In genomic region chr5:9784231-9784630, GRCh38 we compare ENCODE assay signal across 20 cellular contexts.
"Had no signal": no experiment of that assay in that cellular context is flagged by ENCODE, and none has a peak within 500 bp of the region (broad histone marks: within the 10 kb centered on the region; RNA-seq: fewer than 3 reads in every experiment).

No MANE protein-coding gene starts in this region.

- H3K36me3 ChIP-seq: brain microvascular endothelial cell, cardiac muscle cell, MG63 had no signal

- H3K27me3 ChIP-seq: brain microvascular endothelial cell, cardiac muscle cell, MG63 had no signal

- DNase-seq: activated CD4-positive, alpha-beta memory T cell treated with anti-CD3 and anti-CD28 coated beads for 36 hours; activated CD4-positive, alpha-beta T cell treated with anti-CD3 and anti-CD28 coated beads, Interleukin-2, amount 10 ng/mL, durations not matched to agents 7 days and 5 days; activated CD4-positive, CD25-positive, alpha-beta regulatory T cell; activated CD8-positive, alpha-beta memory T cell treated with anti-CD3 and anti-CD28 coated beads for 24 hours; activated gamma-delta T cell treated with Interleukin-2 at 50 U/mL for 16 hours; activated naive CD4-positive, alpha-beta T cell treated with anti-CD3 and anti-CD28 coated beads, Interleukin-2, amount 10 ng/mL, durations not matched to agents 7 days and 5 days; activated naive CD8-positive, alpha-beta T cell treated with anti-CD3 and anti-CD28 coated beads for 36 hours; activated T-cell treated with anti-CD3 and anti-CD28 coated beads, Interleukin-2, amount 50 U/mL, for 48 hours; brain microvascular endothelial cell; MG63; NCI-H1105 treated with DMSO at 0.1 percent for 48 hours; NCI-H1436 treated with DMSO at 0.1 percent for 48 hours; NCI-H187; NCI-H446 treated with DMSO at 0.1 percent for 48 hours; NCI-H526 treated with DMSO at 0.1 percent for 48 hours; SIG-M5; T-helper 17 cell; T-helper 9 cell had no signal

- H3K4me3 Mint-ChIP-seq: activated CD4-positive, alpha-beta memory T cell treated with anti-CD3 and anti-CD28 coated beads for 36 hours; activated CD4-positive, alpha-beta T cell treated with anti-CD3 and anti-CD28 coated beads, Interleukin-2, amount 10 ng/mL, durations not matched to agents 7 days and 5 days; activated naive CD4-positive, alpha-beta T cell treated with anti-CD3 and anti-CD28 coated beads, Interleukin-2, amount 10 ng/mL, durations not matched to agents 7 days and 5 days; activated naive CD8-positive, alpha-beta T cell treated with anti-CD3 and anti-CD28 coated beads for 36 hours; activated T-helper 17 cell treated with anti-CD3 and anti-CD28 coated beads, Interleukin-2, amount 50 U/mL, for 72 hours; T-helper 17 cell had no signal

- H3K27me3 Mint-ChIP-seq: activated CD4-positive, alpha-beta T cell treated with anti-CD3 and anti-CD28 coated beads, Interleukin-2, amount 10 ng/mL, durations not matched to agents 7 days and 5 days; activated naive CD4-positive, alpha-beta T cell treated with anti-CD3 and anti-CD28 coated beads, Interleukin-2, amount 10 ng/mL, durations not matched to agents 7 days and 5 days; activated naive CD8-positive, alpha-beta T cell treated with anti-CD3 and anti-CD28 coated beads for 36 hours; activated T-helper 17 cell treated with anti-CD3 and anti-CD28 coated beads, Interleukin-2, amount 50 U/mL, for 72 hours; T-helper 17 cell had no signal

- H3K4me3 ChIP-seq: cardiac muscle cell, MG63 had no signal

- H3K27ac ChIP-seq: brain microvascular endothelial cell, cardiac muscle cell had no signal

- H3K36me3 Mint-ChIP-seq: activated CD4-positive, alpha-beta memory T cell treated with anti-CD3 and anti-CD28 coated beads for 36 hours; activated naive CD4-positive, alpha-beta T cell treated with anti-CD3 and anti-CD28 coated beads, Interleukin-2, amount 10 ng/mL, durations not matched to agents 7 days and 5 days; activated naive CD8-positive, alpha-beta T cell treated with anti-CD3 and anti-CD28 coated beads for 36 hours had no signal

- H3K27ac Mint-ChIP-seq: activated CD4-positive, alpha-beta memory T cell treated with anti-CD3 and anti-CD28 coated beads for 36 hours; activated CD4-positive, alpha-beta T cell treated with anti-CD3 and anti-CD28 coated beads, Interleukin-2, amount 10 ng/mL, durations not matched to agents 7 days and 5 days; activated naive CD4-positive, alpha-beta T cell treated with anti-CD3 and anti-CD28 coated beads, Interleukin-2, amount 10 ng/mL, durations not matched to agents 7 days and 5 days; activated naive CD8-positive, alpha-beta T cell treated with anti-CD3 and anti-CD28 coated beads for 36 hours; activated T-helper 17 cell treated with anti-CD3 and anti-CD28 coated beads, Interleukin-2, amount 50 U/mL, for 72 hours; T-helper 17 cell had no signal

- H3K4me1 Mint-ChIP-seq: activated CD4-positive, alpha-beta T cell treated with anti-CD3 and anti-CD28 coated beads, Interleukin-2, amount 10 ng/mL, durations not matched to agents 7 days and 5 days; activated naive CD4-positive, alpha-beta T cell treated with anti-CD3 and anti-CD28 coated beads, Interleukin-2, amount 10 ng/mL, durations not matched to agents 7 days and 5 days; activated naive CD8-positive, alpha-beta T cell treated with anti-CD3 and anti-CD28 coated beads for 36 hours; activated T-helper 17 cell treated with anti-CD3 and anti-CD28 coated beads, Interleukin-2, amount 50 U/mL, for 72 hours; T-helper 17 cell had no signal
